ENCODE assay signal across 22 cellular contexts in the genomic region with DNA sequence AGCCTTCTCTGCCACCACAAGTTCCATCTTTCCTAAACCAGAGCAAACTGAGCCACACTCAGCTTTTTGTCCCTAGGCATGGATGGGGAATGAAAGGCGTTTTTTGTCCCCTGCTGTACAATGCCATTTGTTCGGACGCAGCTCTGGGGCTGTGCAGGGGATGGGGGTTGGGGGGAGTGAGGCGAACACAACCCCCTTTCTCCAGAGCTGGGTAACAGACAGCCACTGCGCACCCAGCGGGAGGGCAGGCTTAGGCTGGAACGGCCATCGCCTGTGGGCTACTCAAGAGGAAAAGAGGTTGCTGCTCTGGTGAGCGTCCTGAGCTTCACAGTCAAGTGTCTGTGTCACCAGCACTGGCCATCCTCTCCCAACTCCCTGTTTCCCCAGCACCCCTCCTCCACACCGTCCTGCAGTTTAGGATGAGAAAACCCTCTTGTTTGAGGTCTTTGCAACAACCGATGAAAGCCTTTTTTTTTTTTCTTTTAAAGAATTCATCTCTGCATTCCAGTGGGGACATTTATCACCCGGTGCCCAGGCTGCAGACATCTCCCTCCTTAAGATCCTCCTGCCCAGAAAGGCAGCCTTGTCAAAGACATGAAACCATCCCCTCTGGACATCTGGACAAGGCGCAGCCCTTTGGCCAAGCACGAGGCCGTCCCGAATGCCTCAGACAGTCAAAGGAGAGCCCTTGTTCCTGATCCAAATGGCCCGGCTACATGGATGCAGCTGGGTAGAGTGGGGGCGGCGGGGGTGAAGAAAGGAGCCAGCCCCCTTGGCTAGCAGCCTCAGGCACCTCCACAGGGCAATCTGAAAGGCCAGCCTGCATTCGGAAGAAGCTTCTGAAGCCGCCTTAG.
DNase-seq lines count a peak whose midpoint lies in the region; ATAC-seq and TF ChIP-seq lines count a peak whose summit lies in the region.
"Had no signal": no experiment of that assay in that cellular context is flagged by ENCODE, and none has a peak within 500 bp of the region (broad histone marks: within the 10 kb centered on the region; RNA-seq: fewer than 3 reads in every experiment).

No MANE protein-coding gene starts in this region.

- no peaks in the 10 kb centered on the region for H3K4me1 Mint-ChIP-seq in stimulated activated naive B cell treated with anti-CD40 and anti-IgM and Interleukin-4, amounts not matched to agents 10 μg/mL and 1 μg/mL and 100 μg/mL, for 72 hours
- no peaks in the 10 kb centered on the region for H3K4me1 Mint-ChIP-seq in T-helper 17 cell
- H3K4me1 Mint-ChIP-seq in type B pancreatic cell (ENCODE audit: unreplicated experiment): peaks cover 6% of the 10 kb centered on the region
- H3K4me1 Mint-ChIP-seq: activated CD4-positive, alpha-beta memory T cell treated with anti-CD3 and anti-CD28 coated beads, Interleukin-2, amount 10 ng/mL, durations not matched to agents 7 days and 5 days; CD8-positive, alpha-beta memory T cell had no signal

- intact Hi-C loops in dorsolateral prefrontal cortex (cut with DNase I) (loop anchor here in 1 of 2 donors (1.0 kb wide), 2 partner anchors 11 to 24 kb away; no protein-coding TSS in a partner anchor), posterior vena cava (cut with DNase I) (no loop called here), spleen (cut with DNase I; ENCODE audit: low total_unique reads) (no loop called here)

- no peaks in the 10 kb centered on the region for H3K36me3 Mint-ChIP-seq in stimulated activated naive B cell treated with anti-CD40 and anti-IgM and Interleukin-4, amounts not matched to agents 10 μg/mL and 1 μg/mL and 100 μg/mL, for 72 hours
- H3K36me3 Mint-ChIP-seq in T-helper 17 cell (ENCODE audit: low read depth): no peaks in the 10 kb centered on the region
- no peaks in the 10 kb centered on the region for H3K36me3 Mint-ChIP-seq in type B pancreatic cell
- H3K36me3 Mint-ChIP-seq: CD8-positive, alpha-beta memory T cell had no signal

- no peak for ATAC-seq in stimulated activated naive B cell treated with anti-CD40 and anti-IgM and Interleukin-4, amounts not matched to agents 10 μg/mL and 1 μg/mL and 100 μg/mL, for 72 hours (replicated peaks)
- ATAC-seq in T-helper 17 cell: no peak
- ATAC-seq: left lung had no signal

- H3K4me3 ChIP-seq in dorsolateral prefrontal cortex: no peak overlapping the region
- no peak overlapping the region for H3K4me3 ChIP-seq in spleen
- H3K4me3 ChIP-seq: left lung, smooth muscle cell had no signal

- DNase-seq in ELF-1 (ENCODE audit: low read depth, low spot score) (peak; percentile 36), dorsolateral prefrontal cortex (peak; percentile 11 to 89 (median 81)), islet precursor cell (peak; percentile 83), posterior vena cava (ENCODE audit: low spot score) (peak; percentile 68), spleen (no peak), T-helper 17 cell (no peak), type B pancreatic cell (ENCODE audit: extremely low spot score, unreplicated experiment) (no peak)
- DNase-seq in stimulated activated naive B cell treated with anti-CD40 and anti-IgM and Interleukin-4, amounts not matched to agents 10 μg/mL and 1 μg/mL and 100 μg/mL, for 72 hours: no peak
- DNase-seq: activated CD4-positive, alpha-beta memory T cell treated with anti-CD3 and anti-CD28 coated beads, Interleukin-2, amount 10 ng/mL, durations not matched to agents 7 days and 5 days; activated naive CD4-positive, alpha-beta T cell treated with anti-CD3 and anti-CD28 coated beads for 36 hours; activated T-cell treated with anti-CD3 and anti-CD28 coated beads, Interleukin-2, amount 50 U/mL, for 24 hours; CD8-positive, alpha-beta memory T cell; DMS79 treated with DMSO at 0.1 percent for 48 hours; IMR-90; left lung; NCI-H1436; NCI-H2171; SHP77 treated with DMSO at 0.1 percent for 48 hours; stimulated activated CD4-positive, alpha-beta T cell treated with anti-CD3 and anti-CD28 coated beads, Interleukin-4, amount 100 ng/mL, for 4 hours had no signal

- H3K27me3 Mint-ChIP-seq in stimulated activated naive B cell treated with anti-CD40 and anti-IgM and Interleukin-4, amounts not matched to agents 10 μg/mL and 1 μg/mL and 100 μg/mL, for 72 hours: peaks cover 0 to 9% of the 10 kb centered on the region in 2 donors
- H3K27me3 Mint-ChIP-seq in T-helper 17 cell: peaks cover 4% of the 10 kb centered on the region
- no peaks in the 10 kb centered on the region for H3K27me3 Mint-ChIP-seq in type B pancreatic cell

- peaks cover 0 to 41% (median 4%) of the 10 kb centered on the region in 45 donors for H3K27me3 ChIP-seq in dorsolateral prefrontal cortex
- H3K27me3 ChIP-seq in spleen (replicated peaks in 1 of 7): no peaks in the 10 kb centered on the region
- H3K27me3 ChIP-seq: left lung had no signal

- peak overlapping the region in 58 of 59 donors; percentile 3 to 94 (median 83) for H3K27ac ChIP-seq in dorsolateral prefrontal cortex
- peak overlapping the region in 1 of 8 donors; percentile 11 for H3K27ac ChIP-seq in spleen
- H3K27ac ChIP-seq: HL-60, left lung had no signal

- no peak overlapping the region for H3K27ac Mint-ChIP-seq in stimulated activated naive B cell treated with anti-CD40 and anti-IgM and Interleukin-4, amounts not matched to agents 10 μg/mL and 1 μg/mL and 100 μg/mL, for 72 hours
- H3K27ac Mint-ChIP-seq in T-helper 17 cell (no peak overlapping the region), type B pancreatic cell (no peak overlapping the region)
- H3K27ac Mint-ChIP-seq: activated CD4-positive, alpha-beta memory T cell treated with anti-CD3 and anti-CD28 coated beads, Interleukin-2, amount 10 ng/mL, durations not matched to agents 7 days and 5 days; activated naive CD4-positive, alpha-beta T cell treated with anti-CD3 and anti-CD28 coated beads for 36 hours; activated T-cell treated with anti-CD3 and anti-CD28 coated beads, Interleukin-2, amount 50 U/mL, for 24 hours; CD8-positive, alpha-beta memory T cell; progenitor cell of endocrine pancreas had no signal

- H3K9me3 Mint-ChIP-seq in stimulated activated naive B cell treated with anti-CD40 and anti-IgM and Interleukin-4, amounts not matched to agents 10 μg/mL and 1 μg/mL and 100 μg/mL, for 72 hours: peaks cover 0 to 4% of the 10 kb centered on the region in 2 donors
- H3K9me3 Mint-ChIP-seq in type B pancreatic cell: peaks cover 7% of the 10 kb centered on the region
- H3K9me3 Mint-ChIP-seq: activated CD4-positive, alpha-beta memory T cell treated with anti-CD3 and anti-CD28 coated beads, Interleukin-2, amount 10 ng/mL, durations not matched to agents 7 days and 5 days; activated naive CD4-positive, alpha-beta T cell treated with anti-CD3 and anti-CD28 coated beads for 36 hours; activated T-cell treated with anti-CD3 and anti-CD28 coated beads, Interleukin-2, amount 50 U/mL, for 24 hours; CD8-positive, alpha-beta memory T cell had no signal

- 78 to 88% (median 83%) methylated on average over 10 to 21 of the region's 21 CpGs for WGBS in spleen, 5 donors

- TF ChIP-seq CTCF in dorsolateral prefrontal cortex (IDR thresholded peaks at IDR 0.05 in 54 of 56, conservative IDR thresholded peaks at IDR 0.05 in 2 of 56; ENCODE audit: low read depth in 1 of 56, partially characterized antibody in 56 of 56) (peak in 2 of 56 donors; percentile 12 to 21), spleen (IDR thresholded peaks at IDR 0.05 in 8 of 11, conservative IDR thresholded peaks at IDR 0.05 in 3 of 11) (no peak), type B pancreatic cell (conservative IDR thresholded peaks at IDR 0.05) (no peak)

- no peaks in the 10 kb centered on the region for H3K4me1 ChIP-seq in spleen
- H3K4me1 ChIP-seq: left lung had no signal

- no peaks in the 10 kb centered on the region for H3K36me3 ChIP-seq in spleen
- H3K36me3 ChIP-seq: left lung had no signal

- no peak for TF ChIP-seq POLR2A in spleen (IDR thresholded peaks at IDR 0.05)

- no peak overlapping the region for H3K4me3 Mint-ChIP-seq in stimulated activated naive B cell treated with anti-CD40 and anti-IgM and Interleukin-4, amounts not matched to agents 10 μg/mL and 1 μg/mL and 100 μg/mL, for 72 hours
- H3K4me3 Mint-ChIP-seq in T-helper 17 cell (no peak overlapping the region), type B pancreatic cell (no peak overlapping the region)
- H3K4me3 Mint-ChIP-seq: activated CD4-positive, alpha-beta memory T cell treated with anti-CD3 and anti-CD28 coated beads, Interleukin-2, amount 10 ng/mL, durations not matched to agents 7 days and 5 days; activated naive CD4-positive, alpha-beta T cell treated with anti-CD3 and anti-CD28 coated beads for 36 hours; activated T-cell treated with anti-CD3 and anti-CD28 coated beads, Interleukin-2, amount 50 U/mL, for 24 hours; CD8-positive, alpha-beta memory T cell had no signal

- H3K9me3 ChIP-seq in spleen (no peaks in the 10 kb centered on the region), T-helper 17 cell (ENCODE audit: control insufficient read depth, low read length, poor library complexity, severe bottlenecking) (no peaks in the 10 kb centered on the region)
- H3K9me3 ChIP-seq: left lung had no signal

Comparison
In these comparisons a context has a peak if more than half of its experiments do, and no peak if none do; other contexts are left out.
1. DNase-seq: peak in ELF-1 (single experiment), dorsolateral prefrontal cortex (10 of 10), islet precursor cell (single experiment) and posterior vena cava (single experiment); none in stimulated activated naive B cell treated with anti-CD40 and anti-IgM and Interleukin-4, amounts not matched to agents 10 μg/mL and 1 μg/mL and 100 μg/mL, for 72 hours (single experiment), spleen (single experiment), T-helper 17 cell (0 of 3) and type B pancreatic cell (single experiment).